ENCODE assay signal across 10 cellular contexts in the genomic region with DNA sequence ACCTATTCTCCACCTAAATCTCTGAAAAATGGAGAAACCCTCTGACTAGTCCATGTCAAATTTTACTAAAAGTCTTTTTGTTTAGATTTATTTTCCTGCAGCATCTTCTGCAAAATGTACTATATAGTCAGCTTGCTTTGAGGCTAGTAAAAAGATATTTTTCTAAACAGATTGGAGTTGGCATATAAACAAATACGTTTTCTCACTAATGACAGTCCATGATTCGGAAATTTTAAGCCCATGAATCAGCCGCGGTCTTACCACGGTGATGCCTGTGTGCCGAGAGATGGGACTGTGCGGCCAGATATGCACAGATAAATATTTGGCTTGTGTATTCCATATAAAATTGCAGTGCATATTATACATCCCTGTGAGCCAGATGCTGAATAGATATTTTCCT. TPM values are rescaled to one million over a fixed set of nuclear protein-coding genes. Genes with fewer than 3 reads are reported as not detected.
DNase-seq lines count a peak whose midpoint lies in the region; ATAC-seq and TF ChIP-seq lines count a peak whose summit lies in the region.
"Had no signal": no experiment of that assay in that cellular context is flagged by ENCODE, and none has a peak within 500 bp of the region (broad histone marks: within the 10 kb centered on the region; RNA-seq: fewer than 3 reads in every experiment).

No MANE protein-coding gene starts in this region.

- H3K27me3 ChIP-seq in heart right ventricle (peaks cover 0 to 94% (median 59%) of the 10 kb centered on the region in 7 donors), adipocyte (replicated peaks; ENCODE audit: control insufficient read depth, insufficient read depth, low read length) (peaks cover 9% of the 10 kb centered on the region), kidney epithelial cell (ENCODE audit: control insufficient read depth, insufficient read depth, low read length) (peaks cover 7% of the 10 kb centered on the region), vagina (peaks cover 26% of the 10 kb centered on the region)

- TF ChIP-seq CTCF in heart right ventricle (IDR thresholded peaks at IDR 0.05) (no peak), kidney epithelial cell (IDR thresholded peaks at IDR 0.05; ENCODE audit: insufficient read depth, low read length, poor library complexity, severe bottlenecking) (no peak), vagina (IDR thresholded peaks at IDR 0.05) (no peak)

- intact Hi-C loops in heart right ventricle (cut with DNase I) = loop anchor here in 1 of 10 donors (5.0 to 10.0 kb wide), 2 partner anchors 74 to 192 kb away; no protein-coding TSS in a partner anchor
- intact Hi-C loops in Right ventricle myocardium superior (cut with DNase I) = no loop called here
- intact Hi-C loops in vagina (cut with DNase I) = loop anchor here (5.0 to 10.0 kb wide), 2 partner anchors 302 to 489 kb away; no protein-coding TSS in a partner anchor

- H3K36me3 ChIP-seq in heart right ventricle (no peaks in the 10 kb centered on the region), adipocyte (ENCODE audit: control insufficient read depth, insufficient read depth, low read length, severe bottlenecking) (no peaks in the 10 kb centered on the region), kidney epithelial cell (ENCODE audit: control insufficient read depth, insufficient read depth, low read length) (peaks cover 1% of the 10 kb centered on the region), vagina (no peaks in the 10 kb centered on the region)

- WGBS in heart right ventricle, 2 donors = 36 to 39% methylated on average over 7 of the region's 7 CpGs

- DNase-seq in heart right ventricle (no peak), Right ventricle myocardium superior (no peak), adipocyte (ENCODE audit: low read depth) (peak; percentile 72), kidney epithelial cell (ENCODE audit: low read depth) (no peak), vagina (ENCODE audit: extremely low spot score in 2 of 2) (no peak), NCI-H1105 treated with DMSO at 0.1 percent for 48 hours (lab: John Stamatoyannopoulos, UW) (no peak), iPS-NIHi7 (ENCODE audit: extremely low spot score) (no peak)

- H3K9me3 ChIP-seq in heart right ventricle (no peaks in the 10 kb centered on the region), adipocyte (ENCODE audit: control insufficient read depth, low read length) (no peaks in the 10 kb centered on the region), vagina (no peaks in the 10 kb centered on the region)

- H3K27ac ChIP-seq in heart right ventricle (peak overlapping the region in 6 of 10 donors; percentile 22 to 93 (median 88)), vagina (no peak overlapping the region)
- H3K27ac ChIP-seq: KMS-11, parathyroid adenoma had no signal

- no peak for TF ChIP-seq POLR2A in vagina (IDR thresholded peaks at IDR 0.05)

- H3K4me3 ChIP-seq in heart right ventricle (peak overlapping the region; percentile 47 to 81 (median 70)), adipocyte (ENCODE audit: low read length) (peak overlapping the region; percentile 80), kidney epithelial cell (ENCODE audit: low read depth, low read length) (peak overlapping the region; percentile 87), vagina (peak overlapping the region; percentile 38 to 59)

- H3K4me1 ChIP-seq in heart right ventricle (peaks cover 0 to 52% (median 4%) of the 10 kb centered on the region in 9 donors), adipocyte (ENCODE audit: control insufficient read depth, insufficient read depth, low read length) (peaks cover 19% of the 10 kb centered on the region), vagina (peaks cover 39% of the 10 kb centered on the region)
- H3K4me1 ChIP-seq: parathyroid adenoma had no signal

- peak overlapping the region; percentile 81 for H3K9ac ChIP-seq in adipocyte (ENCODE audit: low read length)
- H3K9ac ChIP-seq: KMS-11, parathyroid adenoma had no signal

- no peak for ATAC-seq in heart right ventricle
- ATAC-seq in Right ventricle myocardium superior (ENCODE audit: poor library complexity) = no peak
- no peak for ATAC-seq in GM19023 (IDR thresholded peaks at IDR 0.05; ENCODE audit: unreplicated experiment)

RNA-seq across cellular contexts. Expression of gene FOXC1, which starts 3.2 kb away (rescaled TPM):
- total RNA-seq in heart right ventricle = 1 to 10 TPM; 2.8 to 7.4 (median 4.3) TPM
- polyA plus RNA-seq in heart right ventricle = 1 to 10 TPM; 3.0 to 3.6 TPM
- total RNA-seq in Right ventricle myocardium superior = 3.5 TPM
- 26.2 and 27.6 TPM in 2 replicates for total RNA-seq in kidney epithelial cell
- 9.8 TPM for total RNA-seq in vagina
